ENCODE assay signal across 19 cellular contexts in genomic region chr14:69941768-69942742, GRCh38.
"Had no signal": no experiment of that assay in that cellular context is flagged by ENCODE, and none has a peak within 500 bp of the region (broad histone marks: within the 10 kb centered on the region; RNA-seq: fewer than 3 reads in every experiment).

No MANE protein-coding gene starts in this region.

- H3K4me1 Mint-ChIP-seq: activated CD4-positive, alpha-beta T cell treated with anti-CD3 and anti-CD28 coated beads for 36 hours; activated CD8-positive, alpha-beta memory T cell treated with anti-CD3 and anti-CD28 coated beads, Interleukin-2, amount 10 ng/mL, durations not matched to agents 7 days and 5 days; naive B cell had no signal

- H3K4me3 Mint-ChIP-seq: activated CD4-positive, alpha-beta memory T cell treated with anti-CD3 and anti-CD28 coated beads for 36 hours; activated CD4-positive, alpha-beta T cell treated with anti-CD3 and anti-CD28 coated beads for 36 hours; activated CD8-positive, alpha-beta memory T cell treated with anti-CD3 and anti-CD28 coated beads, Interleukin-2, amount 10 ng/mL, durations not matched to agents 7 days and 5 days; naive B cell; T-helper 1 cell treated with Interleukin-12 subunit alpha and Interleukin-12 subunit beta and Interleukin-4 antibody, amounts not matched to agents 30 μg/mL and 1 μg/mL, for 36 hours; type B pancreatic cell had no signal

- ATAC-seq: activated CD4-positive, alpha-beta T cell treated with anti-CD3 and anti-CD28 coated beads for 36 hours; activated CD8-positive, alpha-beta memory T cell treated with anti-CD3 and anti-CD28 coated beads, Interleukin-2, amount 10 ng/mL, durations not matched to agents 7 days and 5 days; gastrocnemius medialis; heart left ventricle; stimulated activated naive CD8-positive, alpha-beta T cell treated with anti-CD3 and anti-CD28 coated beads, Interleukin-15, Interleukin-2, amounts not matched to agents 100 U/mL and 50 U/mL, for 24 hours had no signal

- DNase-seq: activated CD4-positive, alpha-beta memory T cell treated with anti-CD3 and anti-CD28 coated beads for 36 hours; activated CD4-positive, alpha-beta T cell treated with anti-CD3 and anti-CD28 coated beads for 36 hours; activated CD8-positive, alpha-beta memory T cell treated with anti-CD3 and anti-CD28 coated beads, Interleukin-2, amount 10 ng/mL, durations not matched to agents 7 days and 5 days; activated naive CD4-positive, alpha-beta T cell treated with anti-CD3 and anti-CD28 coated beads, Interleukin-2, amount 50 U/mL, for 16 hours; activated T-cell treated with anti-CD3 and anti-CD28 coated beads, Interleukin-2, amount 50 U/mL, for 1 hour; erythroblast; gastrocnemius medialis; heart left ventricle; mammary epithelial cell; naive B cell; stimulated activated CD4-positive, alpha-beta T cell treated with anti-CD3 and anti-CD28 coated beads, Interleukin-4, amount 100 ng/mL, for 4 hours; stimulated activated CD8-positive, alpha-beta memory T cell treated with anti-CD3 and anti-CD28 coated beads, Interleukin-4, amount 100 ng/mL, for 48 hours; stimulated activated naive CD8-positive, alpha-beta T cell treated with anti-CD3 and anti-CD28 coated beads, Interleukin-15, Interleukin-2, amounts not matched to agents 100 U/mL and 50 U/mL, for 24 hours had no signal

- H3K9me3 ChIP-seq: gastrocnemius medialis, neutrophil had no signal

- H3K27ac ChIP-seq: gastrocnemius medialis, heart left ventricle, neutrophil, right atrium auricular region, skin epidermis, suprapubic skin had no signal

- H3K36me3 Mint-ChIP-seq: activated CD8-positive, alpha-beta memory T cell treated with anti-CD3 and anti-CD28 coated beads, Interleukin-2, amount 10 ng/mL, durations not matched to agents 7 days and 5 days; type B pancreatic cell had no signal

- H3K27ac Mint-ChIP-seq: activated CD4-positive, alpha-beta memory T cell treated with anti-CD3 and anti-CD28 coated beads for 36 hours; activated CD4-positive, alpha-beta T cell treated with anti-CD3 and anti-CD28 coated beads for 36 hours; activated CD8-positive, alpha-beta memory T cell treated with anti-CD3 and anti-CD28 coated beads, Interleukin-2, amount 10 ng/mL, durations not matched to agents 7 days and 5 days; naive B cell; T-helper 1 cell treated with Interleukin-12 subunit alpha and Interleukin-12 subunit beta and Interleukin-4 antibody, amounts not matched to agents 30 μg/mL and 1 μg/mL, for 36 hours; type B pancreatic cell had no signal

- H3K36me3 ChIP-seq: gastrocnemius medialis, heart left ventricle, neutrophil, right atrium auricular region, suprapubic skin had no signal

- H3K4me3 ChIP-seq: gastrocnemius medialis, heart left ventricle, right atrium auricular region, skin epidermis, suprapubic skin had no signal

- H3K4me1 ChIP-seq: gastrocnemius medialis, heart left ventricle, right atrium auricular region, suprapubic skin had no signal
